ENCODE assay signal across 21 cellular contexts in genomic region chr19:55611983-55612645, GRCh38. TPM values are rescaled to one million over a fixed set of nuclear protein-coding genes. Genes with fewer than 3 reads are reported as not detected.
DNase-seq lines count a peak whose midpoint lies in the region; ATAC-seq and TF ChIP-seq lines count a peak whose summit lies in the region.
"Had no signal": no experiment of that assay in that cellular context is flagged by ENCODE, and none has a peak within 500 bp of the region (broad histone marks: within the 10 kb centered on the region; RNA-seq: fewer than 3 reads in every experiment).

No MANE protein-coding gene starts in this region.

- H3K9ac ChIP-seq in IMR-90 (ENCODE audit: low read depth, low read length) = no peak overlapping the region

- DNase-seq in activated CD4-positive, alpha-beta memory T cell treated with anti-CD3 and anti-CD28 coated beads for 36 hours = no peak
- no peak for DNase-seq in activated CD4-positive, alpha-beta memory T cell treated with anti-CD3 and anti-CD28 coated beads, Interleukin-2, amount 10 ng/mL, durations not matched to agents 7 days and 5 days
- DNase-seq in IMR-90 (no peak), progenitor cell of endocrine pancreas (ENCODE audit: low spot score, unreplicated experiment) (no peak), KBM-7 (no peak), hepatocyte (ENCODE audit: low spot score) (no peak)
- DNase-seq in central memory CD8-positive, alpha-beta T cell (ENCODE audit: low spot score in 2 of 2) = no peak
- DNase-seq: activated CD8-positive, alpha-beta memory T cell treated with anti-CD3 and anti-CD28 coated beads, Interleukin-2, amount 10 ng/mL, durations not matched to agents 7 days and 5 days; activated naive CD4-positive, alpha-beta T cell treated with anti-CD3 and anti-CD28 coated beads for 36 hours; effector memory CD4-positive, alpha-beta T cell; GDM1; left colon; NCI-H2081; NCI-H524 treated with DMSO at 0.1 percent for 48 hours; PC-3; stimulated activated CD4-positive, alpha-beta T cell treated with anti-CD3 and anti-CD28 coated beads, Interleukin-1b, Interleukin-23, amount 100 ng/mL, for 48 hours; SW 1271; thyroid gland; WERI-Rb-1 had no signal

- 100% methylated on average over 1 of the region's 3 CpGs; no CpG with 5 or more reads in 1 of the 2 experiments for WGBS in IMR-90 (ENCODE audit: extremely low coverage in 2 of 2, insufficient read length in 1 of 2), 2 experiments
- 95% methylated on average over 3 of the region's 3 CpGs for WGBS in hepatocyte (ENCODE audit: low lambda C conversion rate, missing lambda C conversion rate)

- intact Hi-C loops in activated CD4-positive, alpha-beta memory T cell treated with anti-CD3 and anti-CD28 coated beads for 36 hours (cut with micrococcal nuclease) = no loop called here
- intact Hi-C loops in IMR-90 (cut with micrococcal nuclease) = no loop called here

- no peak overlapping the region for H3K4ac ChIP-seq in IMR-90 (ENCODE audit: low read depth, low read length)

- CTCF ChIA-PET in activated CD4-positive, alpha-beta memory T cell treated with anti-CD3 and anti-CD28 coated beads for 36 hours (lab: Charles Lee) = interaction anchor here (0.9 kb wide), 1 partner anchor 145 kb away, joined by 3 read pairs; no protein-coding TSS in a partner anchor
- CTCF ChIA-PET in activated CD4-positive, alpha-beta memory T cell treated with anti-CD3 and anti-CD28 coated beads, Interleukin-2, amount 10 ng/mL, durations not matched to agents 7 days and 5 days (lab: Charles Lee) = no interaction called here
- CTCF ChIA-PET in IMR-90 (lab: Yijun Ruan, JAX) = interaction anchor here (0.6 kb wide), 1 partner anchor 121 kb away, joined by 3 read pairs; no protein-coding TSS in a partner anchor

- no peak overlapping the region for H2BK15ac ChIP-seq in IMR-90 (ENCODE audit: low read depth, low read length)

- H3K27ac ChIP-seq in IMR-90 (ENCODE audit: insufficient read depth, low read length) = no peak overlapping the region
- H3K27ac ChIP-seq in hepatocyte = no peak overlapping the region
- H3K27ac ChIP-seq: thyroid gland, WERI-Rb-1 had no signal

- no peaks in the 10 kb centered on the region for H3K9me2 ChIP-seq in hepatocyte (replicated peaks; ENCODE audit: insufficient read depth)

- H3K9me3 Mint-ChIP-seq in activated CD4-positive, alpha-beta memory T cell treated with anti-CD3 and anti-CD28 coated beads for 36 hours = no peaks in the 10 kb centered on the region
- no peaks in the 10 kb centered on the region for H3K9me3 Mint-ChIP-seq in activated CD4-positive, alpha-beta memory T cell treated with anti-CD3 and anti-CD28 coated beads, Interleukin-2, amount 10 ng/mL, durations not matched to agents 7 days and 5 days
- H3K9me3 Mint-ChIP-seq in central memory CD8-positive, alpha-beta T cell = no peaks in the 10 kb centered on the region
- H3K9me3 Mint-ChIP-seq in progenitor cell of endocrine pancreas (ENCODE audit: low read depth) = no peaks in the 10 kb centered on the region
- H3K9me3 Mint-ChIP-seq: activated naive CD4-positive, alpha-beta T cell treated with anti-CD3 and anti-CD28 coated beads for 36 hours had no signal

- no peak overlapping the region for H3K14ac ChIP-seq in IMR-90 (replicated peaks; ENCODE audit: low read depth, low read length)

- H3K4me1 ChIP-seq in IMR-90 (ENCODE audit: control insufficient read depth, insufficient read depth, low read length) (no peaks in the 10 kb centered on the region), hepatocyte (ENCODE audit: insufficient read depth) (no peaks in the 10 kb centered on the region)
- H3K4me1 ChIP-seq: thyroid gland had no signal

- H3K27me3 ChIP-seq in IMR-90 (ENCODE audit: control insufficient read depth, insufficient read depth, low read length) = no peaks in the 10 kb centered on the region
- H3K27me3 ChIP-seq in hepatocyte = no peaks in the 10 kb centered on the region
- H3K27me3 ChIP-seq: thyroid gland had no signal

- no peak overlapping the region for H2BK120ac ChIP-seq in IMR-90 (ENCODE audit: low read depth, low read length)

- H3K9me3 ChIP-seq in IMR-90 (ENCODE audit: control insufficient read depth, insufficient read depth, low read length) (peaks cover 5% of the 10 kb centered on the region; the same call in 1 of the 2 replicates), hepatocyte (ENCODE audit: low read depth) (no peaks in the 10 kb centered on the region)
- H3K9me3 ChIP-seq: thyroid gland had no signal

- dilution Hi-C loops in IMR-90 (cut with HindIII; ENCODE audit: low sequenced_read_pairs, unreplicated experiment) = no loop called here

- H4K91ac ChIP-seq in IMR-90 (ENCODE audit: insufficient read depth, low read depth, low read length) = no peak overlapping the region

- in situ Hi-C loops in IMR-90 (cut with MboI; ENCODE audit: low sequenced_read_pairs) = no loop called here
- in situ Hi-C loops in KBM-7 (cut with MboI; ENCODE audit: low pct_unique_long_range_greater_than_20kb, low sequenced_read_pairs) = no loop called here

- H2AFZ ChIP-seq in IMR-90 (replicated peaks; ENCODE audit: low read length, poor library complexity) = no peak overlapping the region
- H2AFZ ChIP-seq in hepatocyte = no peak overlapping the region

- no peak overlapping the region for H3K4me3 Mint-ChIP-seq in activated CD4-positive, alpha-beta memory T cell treated with anti-CD3 and anti-CD28 coated beads for 36 hours
- H3K4me3 Mint-ChIP-seq in activated CD4-positive, alpha-beta memory T cell treated with anti-CD3 and anti-CD28 coated beads, Interleukin-2, amount 10 ng/mL, durations not matched to agents 7 days and 5 days = no peak overlapping the region
- H3K4me3 Mint-ChIP-seq in central memory CD8-positive, alpha-beta T cell = no peak overlapping the region
- H3K4me3 Mint-ChIP-seq in progenitor cell of endocrine pancreas (ENCODE audit: low read depth) = no peak overlapping the region
- H3K4me3 Mint-ChIP-seq: activated CD8-positive, alpha-beta memory T cell treated with anti-CD3 and anti-CD28 coated beads, Interleukin-2, amount 10 ng/mL, durations not matched to agents 7 days and 5 days; activated naive CD4-positive, alpha-beta T cell treated with anti-CD3 and anti-CD28 coated beads for 36 hours had no signal

- no TSS peak for BruUV-seq in IMR-90 (replicated peaks; lab: Mats Ljungman, UMichigan)

- H3K4me3 ChIP-seq in IMR-90 (ENCODE audit: insufficient read depth, low read depth, low read length) (no peak overlapping the region), hepatocyte (no peak overlapping the region)
- H3K4me3 ChIP-seq: thyroid gland had no signal

- H4K5ac ChIP-seq in IMR-90 (ENCODE audit: low read depth, low read length) = no peak overlapping the region

- H3K36me3 Mint-ChIP-seq in activated CD4-positive, alpha-beta memory T cell treated with anti-CD3 and anti-CD28 coated beads for 36 hours = peaks cover 26% of the 10 kb centered on the region
- H3K36me3 Mint-ChIP-seq in activated CD4-positive, alpha-beta memory T cell treated with anti-CD3 and anti-CD28 coated beads, Interleukin-2, amount 10 ng/mL, durations not matched to agents 7 days and 5 days (ENCODE audit: low read depth) = peaks cover 28% of the 10 kb centered on the region
- H3K36me3 Mint-ChIP-seq in central memory CD8-positive, alpha-beta T cell (ENCODE audit: insufficient read depth) = peaks cover 10% of the 10 kb centered on the region
- H3K36me3 Mint-ChIP-seq in progenitor cell of endocrine pancreas (ENCODE audit: insufficient read depth) = peaks cover 18% of the 10 kb centered on the region

- H3K4me2 ChIP-seq in IMR-90 (ENCODE audit: low read depth, low read length) (no peak overlapping the region), hepatocyte (no peak overlapping the region)

- ATAC-seq in IMR-90 (ENCODE audit: low read depth) (no peak), GM19035 (IDR thresholded peaks at IDR 0.05; ENCODE audit: unreplicated experiment) (no peak)
- no peak for ATAC-seq in central memory CD8-positive, alpha-beta T cell (replicated peaks; ENCODE audit: extremely low read depth, poor library complexity, severe bottlenecking)
- ATAC-seq: activated CD8-positive, alpha-beta memory T cell treated with anti-CD3 and anti-CD28 coated beads, Interleukin-2, amount 10 ng/mL, durations not matched to agents 7 days and 5 days; HCT116; PC-3 had no signal

- H3K9me1 ChIP-seq in IMR-90 (ENCODE audit: insufficient read depth, low read length) = peaks cover 9% of the 10 kb centered on the region; the same call in 1 of the 2 replicates

- H3K36me3 ChIP-seq in IMR-90 (ENCODE audit: control insufficient read depth, insufficient read depth, low read length) = peaks cover 44% of the 10 kb centered on the region
- no peaks in the 10 kb centered on the region for H3K36me3 ChIP-seq in hepatocyte (replicated peaks; ENCODE audit: insufficient read depth, low read depth)

- peaks cover 38 to 61% of the 10 kb centered on the region in 2 experiments for H3K79me1 ChIP-seq in IMR-90 (ENCODE audit: low read depth in 1 of 2, low read length in 2 of 2)

- no peak overlapping the region for H2AK5ac ChIP-seq in IMR-90 (ENCODE audit: low read depth, low read length)

- peaks cover 38% of the 10 kb centered on the region for H3K4me1 Mint-ChIP-seq in activated CD4-positive, alpha-beta memory T cell treated with anti-CD3 and anti-CD28 coated beads for 36 hours (ENCODE audit: low read depth)
- H3K4me1 Mint-ChIP-seq in activated CD4-positive, alpha-beta memory T cell treated with anti-CD3 and anti-CD28 coated beads, Interleukin-2, amount 10 ng/mL, durations not matched to agents 7 days and 5 days = peaks cover 18% of the 10 kb centered on the region
- peaks cover 34% of the 10 kb centered on the region for H3K4me1 Mint-ChIP-seq in central memory CD8-positive, alpha-beta T cell
- peaks cover 3% of the 10 kb centered on the region for H3K4me1 Mint-ChIP-seq in progenitor cell of endocrine pancreas (ENCODE audit: low read depth)

- H2BK20ac ChIP-seq in IMR-90 (ENCODE audit: low read depth, low read length) = no peak overlapping the region

- peak overlapping the region; percentile 55 for H2AK9ac ChIP-seq in IMR-90 (replicated peaks; ENCODE audit: low read depth, low read length, poor library complexity)

- H2BK5ac ChIP-seq in IMR-90 (ENCODE audit: low read depth, low read length, poor library complexity, severe bottlenecking) = no peak overlapping the region

- H4K20me1 ChIP-seq in IMR-90 (ENCODE audit: insufficient read depth, low read length) (peaks cover 30% of the 10 kb centered on the region), hepatocyte (ENCODE audit: insufficient read depth, poor library complexity, severe bottlenecking) (peaks cover 6% of the 10 kb centered on the region)

- TF ChIP-seq CTCF in IMR-90 (conservative IDR thresholded peaks at IDR 0.05; ENCODE audit: low read depth, low read length) (no peak), progenitor cell of endocrine pancreas (IDR thresholded peaks at IDR 0.05; ENCODE audit: unreplicated experiment) (no peak), hepatocyte (IDR thresholded peaks at IDR 0.05; ENCODE audit: poor library complexity) (no peak)

- H3K56ac ChIP-seq in IMR-90 (ENCODE audit: extremely low read depth, insufficient read depth, low read length) = no peak overlapping the region

- H3K23ac ChIP-seq in IMR-90 (ENCODE audit: low read depth, low read length) = no peak overlapping the region

- peaks cover 45% of the 10 kb centered on the region for H3K79me2 ChIP-seq in hepatocyte

- H3K27me3 Mint-ChIP-seq in activated CD4-positive, alpha-beta memory T cell treated with anti-CD3 and anti-CD28 coated beads for 36 hours = no peaks in the 10 kb centered on the region
- no peaks in the 10 kb centered on the region for H3K27me3 Mint-ChIP-seq in activated CD4-positive, alpha-beta memory T cell treated with anti-CD3 and anti-CD28 coated beads, Interleukin-2, amount 10 ng/mL, durations not matched to agents 7 days and 5 days
- H3K27me3 Mint-ChIP-seq in central memory CD8-positive, alpha-beta T cell = no peaks in the 10 kb centered on the region
- H3K27me3 Mint-ChIP-seq in progenitor cell of endocrine pancreas = no peaks in the 10 kb centered on the region
- H3K27me3 Mint-ChIP-seq: activated CD8-positive, alpha-beta memory T cell treated with anti-CD3 and anti-CD28 coated beads, Interleukin-2, amount 10 ng/mL, durations not matched to agents 7 days and 5 days had no signal

- POLR2A ChIA-PET in activated CD4-positive, alpha-beta memory T cell treated with anti-CD3 and anti-CD28 coated beads for 36 hours (lab: Charles Lee) = no interaction called here
- POLR2A ChIA-PET in activated CD4-positive, alpha-beta memory T cell treated with anti-CD3 and anti-CD28 coated beads, Interleukin-2, amount 10 ng/mL, durations not matched to agents 7 days and 5 days (lab: Charles Lee) = no interaction called here
- POLR2A ChIA-PET in IMR-90 (lab: Charles Lee; ENCODE audit: unreplicated experiment) = no interaction called here

- TF ChIP-seq POLR2A in IMR-90 (IDR thresholded peaks at IDR 0.05; ENCODE audit: low read depth, low read length) = no peak

- H3K27ac Mint-ChIP-seq in activated CD4-positive, alpha-beta memory T cell treated with anti-CD3 and anti-CD28 coated beads for 36 hours = peak overlapping the region; percentile 43
- no peak overlapping the region for H3K27ac Mint-ChIP-seq in activated CD4-positive, alpha-beta memory T cell treated with anti-CD3 and anti-CD28 coated beads, Interleukin-2, amount 10 ng/mL, durations not matched to agents 7 days and 5 days
- peak overlapping the region; percentile 13 for H3K27ac Mint-ChIP-seq in central memory CD8-positive, alpha-beta T cell (ENCODE audit: low read depth)
- peak overlapping the region; percentile 45 for H3K27ac Mint-ChIP-seq in progenitor cell of endocrine pancreas
- H3K27ac Mint-ChIP-seq: activated CD8-positive, alpha-beta memory T cell treated with anti-CD3 and anti-CD28 coated beads, Interleukin-2, amount 10 ng/mL, durations not matched to agents 7 days and 5 days; activated naive CD4-positive, alpha-beta T cell treated with anti-CD3 and anti-CD28 coated beads for 36 hours had no signal

- TF ChIP-seq RAD21 in IMR-90 (IDR thresholded peaks at IDR 0.05; ENCODE audit: low read length) = no peak

- H4K8ac ChIP-seq in IMR-90 (ENCODE audit: low read depth in 2 of 2, low read length in 2 of 2) = no peak overlapping the region

- no peak overlapping the region for H3K18ac ChIP-seq in IMR-90 (ENCODE audit: low read depth, low read length)

RNA-seq across cellular contexts. Expression of gene ZNF865, which starts 6.7 kb away (rescaled TPM):
- total RNA-seq in activated CD4-positive, alpha-beta memory T cell treated with anti-CD3 and anti-CD28 coated beads for 36 hours = 10 to 100 TPM; 12.0 to 13.3 TPM
- total RNA-seq in activated CD4-positive, alpha-beta memory T cell treated with anti-CD3 and anti-CD28 coated beads, Interleukin-2, amount 10 ng/mL, durations not matched to agents 7 days and 5 days = 10 to 100 TPM; 15.3 to 15.4 TPM
- total RNA-seq in IMR-90 (2012; rRNA removed) = under 0.01 TPM in 2 replicates
- polyA plus RNA-seq in IMR-90 (2012; rRNA removed) = 4.6 and 6.3 TPM in 2 replicates
- 4.5 and 9.2 TPM in 2 replicates for polyA plus RNA-seq in IMR-90 (2012; cell fraction: cytosol; rRNA removed)
- polyA plus RNA-seq in IMR-90 (2012; cell fraction: nucleus; rRNA removed; ENCODE audit: low replicate concordance) = 7.6 and 24.5 TPM in 2 replicates
- 19.0 and 19.9 TPM in 2 replicates for total RNA-seq in progenitor cell of endocrine pancreas
- total RNA-seq in hepatocyte = 3.0 and 3.1 TPM in 2 replicates
- polyA plus RNA-seq in hepatocyte = 1.7 and 2.2 TPM in 2 replicates

RNA-seq across cellular contexts. Expression of gene ZNF524, which starts 12.0 kb away (rescaled TPM):
- total RNA-seq in activated CD4-positive, alpha-beta memory T cell treated with anti-CD3 and anti-CD28 coated beads for 36 hours = 10 to 100 TPM; 21.5 to 25.1 TPM
- 10 to 100 TPM; 35.4 to 37.3 TPM for total RNA-seq in activated CD4-positive, alpha-beta memory T cell treated with anti-CD3 and anti-CD28 coated beads, Interleukin-2, amount 10 ng/mL, durations not matched to agents 7 days and 5 days
- total RNA-seq in IMR-90 (2012; rRNA removed) = 2.3 and 2.8 TPM in 2 replicates
- 6.6 and 8.0 TPM in 2 replicates for polyA plus RNA-seq in IMR-90 (2012; rRNA removed)
- polyA plus RNA-seq in IMR-90 (2012; cell fraction: cytosol; rRNA removed) = 6.2 and 14.1 TPM in 2 replicates
- polyA plus RNA-seq in IMR-90 (2012; cell fraction: nucleus; rRNA removed; ENCODE audit: low replicate concordance) = 4.0 and 9.8 TPM in 2 replicates
- total RNA-seq in progenitor cell of endocrine pancreas = 7.9 and 8.5 TPM in 2 replicates
- total RNA-seq in hepatocyte = 8.4 and 12.4 TPM in 2 replicates
- 18.5 and 19.5 TPM in 2 replicates for polyA plus RNA-seq in hepatocyte

RNA-seq across cellular contexts. Expression of gene ZNF784, which starts 12.3 kb away (rescaled TPM):
- 1 to 10 TPM; 3.9 to 4.4 TPM for total RNA-seq in activated CD4-positive, alpha-beta memory T cell treated with anti-CD3 and anti-CD28 coated beads for 36 hours
- total RNA-seq in activated CD4-positive, alpha-beta memory T cell treated with anti-CD3 and anti-CD28 coated beads, Interleukin-2, amount 10 ng/mL, durations not matched to agents 7 days and 5 days = 1 to 10 TPM; 6.4 to 7.4 TPM
- 2.5 TPM in 2 replicates for total RNA-seq in IMR-90 (2012; rRNA removed)
- 3.7 and 4.1 TPM in 2 replicates for polyA plus RNA-seq in IMR-90 (2012; rRNA removed)
- 3.2 and 4.1 TPM in 2 replicates for polyA plus RNA-seq in IMR-90 (2012; cell fraction: cytosol; rRNA removed)
- 9.5 and 20.0 TPM in 2 replicates for polyA plus RNA-seq in IMR-90 (2012; cell fraction: nucleus; rRNA removed; ENCODE audit: low replicate concordance)
- total RNA-seq in progenitor cell of endocrine pancreas = 14.6 and 15.3 TPM in 2 replicates
- 6.7 and 7.2 TPM in 2 replicates for total RNA-seq in hepatocyte
- 5.5 and 10.0 TPM in 2 replicates for polyA plus RNA-seq in hepatocyte

RNA-seq across cellular contexts. Expression of gene FIZ1, which starts 12.8 kb away (rescaled TPM):
- 10 to 100 TPM; 13.8 to 13.9 TPM for total RNA-seq in activated CD4-positive, alpha-beta memory T cell treated with anti-CD3 and anti-CD28 coated beads for 36 hours
- 10 to 100 TPM; 10.9 to 11.7 TPM for total RNA-seq in activated CD4-positive, alpha-beta memory T cell treated with anti-CD3 and anti-CD28 coated beads, Interleukin-2, amount 10 ng/mL, durations not matched to agents 7 days and 5 days
- total RNA-seq in IMR-90 (2012; rRNA removed) (0.83 and 1.3 TPM in 2 replicates), progenitor cell of endocrine pancreas (35.5 and 39.0 TPM in 2 replicates), hepatocyte (3.8 and 5.6 TPM in 2 replicates)
- polyA plus RNA-seq in IMR-90 (2012; rRNA removed) (5.5 and 5.9 TPM in 2 replicates), hepatocyte (14.0 and 16.4 TPM in 2 replicates)
- polyA plus RNA-seq in IMR-90 (2012; cell fraction: cytosol; rRNA removed) = 3.6 and 5.0 TPM in 2 replicates
- 12.9 and 19.2 TPM in 2 replicates for polyA plus RNA-seq in IMR-90 (2012; cell fraction: nucleus; rRNA removed; ENCODE audit: low replicate concordance)

RNA-seq across cellular contexts. Expression of gene ZNF580, which starts 28.7 kb away (rescaled TPM):
- total RNA-seq in activated CD4-positive, alpha-beta memory T cell treated with anti-CD3 and anti-CD28 coated beads for 36 hours = 10 to 100 TPM; 23.4 to 23.5 TPM
- total RNA-seq in activated CD4-positive, alpha-beta memory T cell treated with anti-CD3 and anti-CD28 coated beads, Interleukin-2, amount 10 ng/mL, durations not matched to agents 7 days and 5 days = 10 to 100 TPM; 35.7 to 39.7 TPM
- total RNA-seq in IMR-90 (2012; rRNA removed) (1.4 and 1.7 TPM in 2 replicates), progenitor cell of endocrine pancreas (45.9 and 46.2 TPM in 2 replicates), hepatocyte (6.1 and 10.1 TPM in 2 replicates)
- polyA plus RNA-seq in IMR-90 (2012; rRNA removed) (36.9 and 44.4 TPM in 2 replicates), hepatocyte (53.8 and 71.5 TPM in 2 replicates)
- polyA plus RNA-seq in IMR-90 (2012; cell fraction: cytosol; rRNA removed) = 31.7 and 69.6 TPM in 2 replicates
- polyA plus RNA-seq in IMR-90 (2012; cell fraction: nucleus; rRNA removed; ENCODE audit: low replicate concordance) = 74.8 and 129 TPM in 2 replicates
